ENCODE assay signal across 26 cellular contexts in the genomic region with DNA sequence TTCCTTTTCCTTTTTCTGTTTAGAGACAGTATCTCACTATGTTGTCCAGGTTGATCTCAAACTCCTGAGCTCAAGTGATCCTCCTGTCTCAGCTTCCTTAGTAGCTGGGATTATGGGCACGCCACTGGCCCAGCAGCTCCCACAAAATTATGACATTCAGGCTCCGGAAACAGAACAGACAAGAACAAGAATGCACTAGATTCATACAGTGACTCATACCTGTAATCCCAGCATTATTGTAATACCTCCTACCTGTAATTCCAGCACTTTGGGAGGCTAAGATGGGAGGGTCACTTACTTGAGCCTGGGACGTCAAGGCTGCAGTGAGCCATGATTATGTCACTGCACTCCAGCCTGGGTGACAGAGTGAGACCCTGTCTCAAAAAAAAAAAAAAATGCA. TPM values are rescaled to one million over a fixed set of nuclear protein-coding genes. Genes with fewer than 3 reads are reported as not detected.
"Had no signal": no experiment of that assay in that cellular context is flagged by ENCODE, and none has a peak within 500 bp of the region (broad histone marks: within the 10 kb centered on the region; RNA-seq: fewer than 3 reads in every experiment).

No MANE protein-coding gene starts in this region.

- H3K4me1 Mint-ChIP-seq: activated naive CD8-positive, alpha-beta T cell treated with anti-CD3 and anti-CD28 coated beads, Interleukin-2, amount 10 ng/mL, durations not matched to agents 7 days and 5 days had no signal

- FAIRE-seq: small intestine had no signal

- H3K27me3 Mint-ChIP-seq: activated CD4-positive, alpha-beta memory T cell treated with anti-CD3 and anti-CD28 coated beads for 36 hours had no signal

- H3K4me3 Mint-ChIP-seq: activated CD4-positive, alpha-beta memory T cell treated with anti-CD3 and anti-CD28 coated beads for 36 hours; activated naive CD4-positive, alpha-beta T cell treated with anti-CD3 and anti-CD28 coated beads for 36 hours; activated naive CD8-positive, alpha-beta T cell treated with anti-CD3 and anti-CD28 coated beads, Interleukin-2, amount 10 ng/mL, durations not matched to agents 7 days and 5 days; activated T-cell treated with anti-CD3 and anti-CD28 coated beads, Interleukin-2, amount 50 U/mL, for 72 hours; neural crest cell had no signal

- H3K27ac Mint-ChIP-seq: activated CD4-positive, alpha-beta memory T cell treated with anti-CD3 and anti-CD28 coated beads for 36 hours; activated naive CD4-positive, alpha-beta T cell treated with anti-CD3 and anti-CD28 coated beads for 36 hours; activated naive CD8-positive, alpha-beta T cell treated with anti-CD3 and anti-CD28 coated beads, Interleukin-2, amount 10 ng/mL, durations not matched to agents 7 days and 5 days; activated T-cell treated with anti-CD3 and anti-CD28 coated beads, Interleukin-2, amount 50 U/mL, for 72 hours had no signal

- DNase-seq: activated CD4-positive, alpha-beta memory T cell treated with anti-CD3 and anti-CD28 coated beads for 36 hours; activated CD4-positive, alpha-beta T cell treated with anti-CD3 and anti-CD28 coated beads for 48 hours; activated effector memory CD4-positive, alpha-beta T cell treated with Interleukin-2 at 50 U/mL for 16 hours; activated naive CD4-positive, alpha-beta T cell treated with anti-CD3 and anti-CD28 coated beads for 36 hours; activated naive CD8-positive, alpha-beta T cell treated with anti-CD3 and anti-CD28 coated beads, Interleukin-2, amount 10 ng/mL, durations not matched to agents 7 days and 5 days; activated T-cell treated with anti-CD3 and anti-CD28 coated beads, Interleukin-2, amount 50 U/mL, for 72 hours; amygdala; caudate nucleus; dermis blood vessel endothelial cell; effector CD8-positive, alpha-beta T cell; gastrocnemius medialis; hippocampal formation; mesenchymal stem cell; small intestine; stimulated activated CD4-positive, alpha-beta T cell treated with anti-CD3 and anti-CD28 coated beads, Interleukin-15, amount 100 ng/mL, for 24 hours; stimulated activated naive CD4-positive, alpha-beta T cell had no signal

- H3K36me3 Mint-ChIP-seq: activated CD4-positive, alpha-beta memory T cell treated with anti-CD3 and anti-CD28 coated beads for 36 hours; activated naive CD8-positive, alpha-beta T cell treated with anti-CD3 and anti-CD28 coated beads, Interleukin-2, amount 10 ng/mL, durations not matched to agents 7 days and 5 days had no signal

- H3K27ac ChIP-seq: esophagus muscularis mucosa, gastrocnemius medialis had no signal

- H3K9me3 Mint-ChIP-seq: activated CD4-positive, alpha-beta memory T cell treated with anti-CD3 and anti-CD28 coated beads for 36 hours; activated naive CD4-positive, alpha-beta T cell treated with anti-CD3 and anti-CD28 coated beads for 36 hours; activated naive CD8-positive, alpha-beta T cell treated with anti-CD3 and anti-CD28 coated beads, Interleukin-2, amount 10 ng/mL, durations not matched to agents 7 days and 5 days; activated T-cell treated with anti-CD3 and anti-CD28 coated beads, Interleukin-2, amount 50 U/mL, for 72 hours; neural crest cell had no signal

- H3K4me3 ChIP-seq: esophagus muscularis mucosa, gastrocnemius medialis had no signal

- H3K36me3 ChIP-seq: esophagus muscularis mucosa, gastrocnemius medialis had no signal

- H3K27me3 ChIP-seq: esophagus muscularis mucosa, gastrocnemius medialis had no signal

- ATAC-seq: activated T-cell treated with anti-CD3 and anti-CD28 coated beads, Interleukin-2, amount 50 U/mL, for 72 hours; gastrocnemius medialis; sciatic nerve had no signal

- H3K9me3 ChIP-seq: esophagus muscularis mucosa, gastrocnemius medialis had no signal

RNA-seq across cellular contexts. Expression of a gene that starts 46.1 kb away (rescaled TPM):
- total RNA-seq: activated CD4-positive, alpha-beta memory T cell treated with anti-CD3 and anti-CD28 coated beads for 36 hours; activated naive CD4-positive, alpha-beta T cell treated with anti-CD3 and anti-CD28 coated beads for 36 hours; activated naive CD8-positive, alpha-beta T cell treated with anti-CD3 and anti-CD28 coated beads, Interleukin-2, amount 10 ng/mL, durations not matched to agents 7 days and 5 days; activated T-cell treated with anti-CD3 and anti-CD28 coated beads, Interleukin-2, amount 50 U/mL, for 72 hours; dermis blood vessel endothelial cell; esophagus muscularis mucosa; gastrocnemius medialis; lower leg skin; mononuclear cell; neural crest cell; osteoblast; posterior vena cava; renal cortical epithelial cell; sciatic nerve; T-helper 2 cell treated with Interferon-gamma antibody and Interleukin-4, amounts not matched to agents 100 ng/mL and 5 ng/mL, for 36 hours; ureter had no signal
